In genomic region chr7:96313940-96314339, GRCh38 we compare ENCODE assay signal across 15 cellular contexts.
"Had no signal": no experiment of that assay in that cellular context is flagged by ENCODE, and none has a peak within 500 bp of the region (broad histone marks: within the 10 kb centered on the region; RNA-seq: fewer than 3 reads in every experiment).

No MANE protein-coding gene starts in this region.

- DNase-seq: activated naive CD8-positive, alpha-beta T cell treated with anti-CD3 and anti-CD28 coated beads for 36 hours; activated T-cell treated with anti-CD3 and anti-CD28 coated beads, Interleukin-2, amount 50 U/mL, for 1 hour; kidney; midbrain; natural killer cell; pancreas; psoas muscle; stimulated activated CD4-positive, alpha-beta T cell treated with anti-CD3 and anti-CD28 coated beads, Interleukin-4, amount 100 ng/mL, for 4 hours; stimulated activated naive CD8-positive, alpha-beta T cell treated with anti-CD3 and anti-CD28 coated beads, Interleukin-15, Interleukin-2, amounts not matched to agents 100 U/mL and 50 U/mL, for 24 hours; T-cell; upper lobe of right lung had no signal

- H3K36me3 Mint-ChIP-seq: natural killer cell had no signal

- H3K9me3 Mint-ChIP-seq: activated naive CD8-positive, alpha-beta T cell treated with anti-CD3 and anti-CD28 coated beads for 36 hours; natural killer cell; T-cell; T-helper 2 cell treated with Interferon-gamma antibody and Interleukin-4, amounts not matched to agents 5 μg/mL and 100 μg/mL, for 36 hours had no signal

- H3K27me3 Mint-ChIP-seq: activated naive CD8-positive, alpha-beta T cell treated with anti-CD3 and anti-CD28 coated beads for 36 hours; T-cell had no signal

- H3K27me3 ChIP-seq: pancreas, right atrium auricular region, upper lobe of right lung had no signal

- H3K36me3 ChIP-seq: pancreas, right atrium auricular region, upper lobe of right lung had no signal

- H3K4me3 ChIP-seq: coronary artery, lung, pancreas, psoas muscle, right atrium auricular region, upper lobe of right lung had no signal

- H3K27ac Mint-ChIP-seq: activated naive CD8-positive, alpha-beta T cell treated with anti-CD3 and anti-CD28 coated beads for 36 hours; natural killer cell; T-cell; T-helper 2 cell treated with Interferon-gamma antibody and Interleukin-4, amounts not matched to agents 5 μg/mL and 100 μg/mL, for 36 hours had no signal

- H3K27ac ChIP-seq: coronary artery, pancreas, psoas muscle, right atrium auricular region, upper lobe of right lung had no signal

- H3K9me3 ChIP-seq: pancreas, psoas muscle, right atrium auricular region, upper lobe of right lung had no signal

- ATAC-seq: natural killer cell; pancreas; stimulated activated naive CD8-positive, alpha-beta T cell treated with anti-CD3 and anti-CD28 coated beads, Interleukin-15, Interleukin-2, amounts not matched to agents 100 U/mL and 50 U/mL, for 24 hours; T-cell had no signal

- H3K4me3 Mint-ChIP-seq: activated naive CD8-positive, alpha-beta T cell treated with anti-CD3 and anti-CD28 coated beads for 36 hours; natural killer cell; T-cell; T-helper 2 cell treated with Interferon-gamma antibody and Interleukin-4, amounts not matched to agents 5 μg/mL and 100 μg/mL, for 36 hours had no signal
